22 cellular contexts compared by ENCODE assay signal in the genomic region with DNA sequence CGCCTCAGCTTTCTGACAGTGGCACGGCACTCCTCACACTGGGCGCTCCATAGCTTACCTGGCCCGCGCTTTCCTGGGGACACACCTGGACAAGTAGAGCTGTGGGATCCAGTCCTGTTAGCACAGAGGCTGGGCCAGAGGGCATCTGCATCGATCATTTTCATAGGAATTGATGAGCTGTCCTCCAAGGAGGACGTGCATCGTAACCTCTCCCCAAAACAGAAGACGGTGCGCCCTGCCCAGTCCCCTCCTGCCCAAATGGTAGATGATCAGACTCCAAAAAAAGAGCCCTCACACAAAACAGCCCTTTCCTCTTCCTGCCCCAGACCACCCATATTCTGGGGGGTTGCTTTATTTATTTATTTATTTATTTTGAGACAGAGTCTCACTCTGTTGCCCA.
"Had no signal": no experiment of that assay in that cellular context is flagged by ENCODE, and none has a peak within 500 bp of the region (broad histone marks: within the 10 kb centered on the region; RNA-seq: fewer than 3 reads in every experiment).

No MANE protein-coding gene starts in this region.

- H3K36me3 Mint-ChIP-seq: IgD-negative memory B cell had no signal

- H3K9ac ChIP-seq: KMS-11 had no signal

- ATAC-seq: HepG2, K562, SK-N-SH treated with all-trans-retinoic acid at 6 μM for 48 hours had no signal

- H3K4me1 Mint-ChIP-seq: IgD-negative memory B cell had no signal

- H3K4me3 Mint-ChIP-seq: IgD-negative memory B cell had no signal

- DNase-seq: Kasumi-1, MV-4-11, NCI-H1048, NCI-H1105, NCI-H1417, NCI-H1436 treated with DMSO at 0.1 percent for 48 hours, NCI-H1694, NCI-H187 treated with DMSO at 0.1 percent for 48 hours, NCI-H2029 treated with DMSO at 0.1 percent for 48 hours, NCI-H2171 treated with DMSO at 0.1 percent for 48 hours, NCI-H345, NCI-H524, NCI-H526 treated with DMSO at 0.1 percent for 48 hours, NCI-H774, RPMI8226, SHP77 treated with DMSO at 0.1 percent for 48 hours, SJCRH30 had no signal

- H3K4me2 ChIP-seq: KMS-11 had no signal

- H3K27ac Mint-ChIP-seq: IgD-negative memory B cell had no signal

- H3K9me3 ChIP-seq: SJCRH30 had no signal

- H3K27me3 ChIP-seq: SJCRH30 had no signal

- H3K36me3 ChIP-seq: SJCRH30 had no signal

- H3K4me1 ChIP-seq: SJCRH30 had no signal

- H3K4me3 ChIP-seq: K562, SJCRH30 had no signal

- H3K27ac ChIP-seq: KMS-11, SJCRH30 had no signal
